ENCODE assay signal across 15 cellular contexts in genomic region chr9:82320566-82320965, GRCh38.
"Had no signal": no experiment of that assay in that cellular context is flagged by ENCODE, and none has a peak within 500 bp of the region (broad histone marks: within the 10 kb centered on the region; RNA-seq: fewer than 3 reads in every experiment).

No MANE protein-coding gene starts in this region.

- DNase-seq: activated CD4-positive, alpha-beta memory T cell treated with anti-CD3 and anti-CD28 coated beads for 36 hours; activated CD4-positive, alpha-beta T cell treated with anti-CD3 and anti-CD28 coated beads for 48 hours; activated effector memory CD4-positive, alpha-beta T cell treated with anti-CD3 and anti-CD28 coated beads, Interleukin-2, amount 50 U/mL, for 16 hours; aorta; glutamatergic neuron; left ventricle myocardium inferior; natural killer cell; ovary; spleen; stimulated activated CD4-positive, alpha-beta T cell treated with anti-CD3 and anti-CD28 coated beads, Interleukin-4, amount 100 ng/mL, for 24 hours; substantia nigra; thyroid gland had no signal

- ATAC-seq: natural killer cell had no signal

- H3K4me1 ChIP-seq: left ventricle myocardium inferior, prostate gland, spleen, thyroid gland had no signal

- H3K79me2 ChIP-seq: hepatocyte had no signal

- H3K4me2 ChIP-seq: hepatocyte had no signal

- H3K9me3 ChIP-seq: ovary, prostate gland, thyroid gland had no signal

- H3K27ac ChIP-seq: epithelial cell of prostate, hepatocyte, left ventricle myocardium inferior, ovary, prostate gland, spleen, thyroid gland had no signal

- H2AFZ ChIP-seq: hepatocyte had no signal

- H3K36me3 ChIP-seq: left ventricle myocardium inferior, ovary, prostate gland, spleen, thyroid gland had no signal

- H3K4me3 ChIP-seq: hepatocyte, left ventricle myocardium inferior, ovary, prostate gland, spleen, thyroid gland had no signal

- H3K27me3 ChIP-seq: hepatocyte, ovary, spleen, thyroid gland had no signal
